1 cellular context compared by ENCODE assay signal in the genomic region with DNA sequence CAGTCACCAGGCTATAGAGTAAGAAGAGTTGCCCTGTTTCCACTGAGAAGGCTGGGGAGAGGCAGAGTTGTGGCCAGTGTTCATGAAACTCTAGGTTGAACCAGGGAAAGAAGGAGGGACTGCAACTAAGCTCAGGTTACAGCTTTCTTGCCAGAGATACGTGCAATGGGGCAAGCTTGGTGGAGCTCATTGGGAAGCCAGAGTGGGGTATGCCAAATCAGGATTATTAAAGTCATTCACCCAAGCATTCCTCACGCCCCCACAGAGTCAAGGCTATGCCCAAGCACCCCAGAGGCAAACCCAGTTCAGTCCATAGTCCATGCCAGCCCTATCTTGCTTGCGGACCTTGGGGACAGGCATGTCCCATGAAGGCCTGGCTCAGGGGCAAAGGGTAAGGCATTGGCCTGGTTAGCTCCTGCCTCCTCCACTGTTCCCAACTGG.
TF ChIP-seq lines count a peak whose summit lies in the region.

No MANE protein-coding gene starts in this region.

TF ChIP-seq in GM23338, 12 proteins besides CTCF, POLR2A, EP300 and RAD21:
- TF ChIP-seq, protein P1, sequence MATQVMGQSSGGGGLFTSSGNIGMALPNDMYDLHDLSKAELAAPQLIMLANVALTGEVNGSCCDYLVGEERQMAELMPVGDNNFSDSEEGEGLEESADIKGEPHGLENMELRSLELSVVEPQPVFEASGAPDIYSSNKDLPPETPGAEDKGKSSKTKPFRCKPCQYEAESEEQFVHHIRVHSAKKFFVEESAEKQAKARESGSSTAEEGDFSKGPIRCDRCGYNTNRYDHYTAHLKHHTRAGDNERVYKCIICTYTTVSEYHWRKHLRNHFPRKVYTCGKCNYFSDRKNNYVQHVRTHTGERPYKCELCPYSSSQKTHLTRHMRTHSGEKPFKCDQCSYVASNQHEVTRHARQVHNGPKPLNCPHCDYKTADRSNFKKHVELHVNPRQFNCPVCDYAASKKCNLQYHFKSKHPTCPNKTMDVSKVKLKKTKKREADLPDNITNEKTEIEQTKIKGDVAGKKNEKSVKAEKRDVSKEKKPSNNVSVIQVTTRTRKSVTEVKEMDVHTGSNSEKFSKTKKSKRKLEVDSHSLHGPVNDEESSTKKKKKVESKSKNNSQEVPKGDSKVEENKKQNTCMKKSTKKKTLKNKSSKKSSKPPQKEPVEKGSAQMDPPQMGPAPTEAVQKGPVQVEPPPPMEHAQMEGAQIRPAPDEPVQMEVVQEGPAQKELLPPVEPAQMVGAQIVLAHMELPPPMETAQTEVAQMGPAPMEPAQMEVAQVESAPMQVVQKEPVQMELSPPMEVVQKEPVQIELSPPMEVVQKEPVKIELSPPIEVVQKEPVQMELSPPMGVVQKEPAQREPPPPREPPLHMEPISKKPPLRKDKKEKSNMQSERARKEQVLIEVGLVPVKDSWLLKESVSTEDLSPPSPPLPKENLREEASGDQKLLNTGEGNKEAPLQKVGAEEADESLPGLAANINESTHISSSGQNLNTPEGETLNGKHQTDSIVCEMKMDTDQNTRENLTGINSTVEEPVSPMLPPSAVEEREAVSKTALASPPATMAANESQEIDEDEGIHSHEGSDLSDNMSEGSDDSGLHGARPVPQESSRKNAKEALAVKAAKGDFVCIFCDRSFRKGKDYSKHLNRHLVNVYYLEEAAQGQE (IDR thresholded peaks at IDR 0.05; ENCODE audit: unreplicated experiment): no peak
- TF ChIP-seq POLR2AphosphoS5 (IDR thresholded peaks at IDR 0.05; ENCODE audit: low read depth) (no peak), EZH2 (IDR thresholded peaks at IDR 0.05; ENCODE audit: low read depth, unreplicated experiment) (no peak), ZNF114 (CRISPR knock-in tag; IDR thresholded peaks at IDR 0.05) (no peak), CREB1 (CRISPR knock-in tag; IDR thresholded peaks at IDR 0.05; ENCODE audit: low read depth) (no peak), ZNF331 (CRISPR knock-in tag; IDR thresholded peaks at IDR 0.05; ENCODE audit: low read depth) (no peak), NANOG (IDR thresholded peaks at IDR 0.05; ENCODE audit: borderline replicate concordance) (no peak)
- TF ChIP-seq, protein P2, sequence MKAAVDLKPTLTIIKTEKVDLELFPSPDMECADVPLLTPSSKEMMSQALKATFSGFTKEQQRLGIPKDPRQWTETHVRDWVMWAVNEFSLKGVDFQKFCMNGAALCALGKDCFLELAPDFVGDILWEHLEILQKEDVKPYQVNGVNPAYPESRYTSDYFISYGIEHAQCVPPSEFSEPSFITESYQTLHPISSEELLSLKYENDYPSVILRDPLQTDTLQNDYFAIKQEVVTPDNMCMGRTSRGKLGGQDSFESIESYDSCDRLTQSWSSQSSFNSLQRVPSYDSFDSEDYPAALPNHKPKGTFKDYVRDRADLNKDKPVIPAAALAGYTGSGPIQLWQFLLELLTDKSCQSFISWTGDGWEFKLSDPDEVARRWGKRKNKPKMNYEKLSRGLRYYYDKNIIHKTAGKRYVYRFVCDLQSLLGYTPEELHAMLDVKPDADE (IDR thresholded peaks at IDR 0.05): no peak
